ENCODE assay signal across 23 cellular contexts in genomic region chr17:65104541-65104940, GRCh38. TPM values are rescaled to one million over a fixed set of nuclear protein-coding genes. Genes with fewer than 3 reads are reported as not detected.
DNase-seq lines count a peak whose midpoint lies in the region; ATAC-seq, FAIRE-seq and TF ChIP-seq lines count a peak whose summit lies in the region.
"Had no signal": no experiment of that assay in that cellular context is flagged by ENCODE, and none has a peak within 500 bp of the region (broad histone marks: within the 10 kb centered on the region; RNA-seq: fewer than 3 reads in every experiment).

No MANE protein-coding gene starts in this region.

- no peaks in the 10 kb centered on the region for H3K9me2 ChIP-seq in DOHH2 (replicated peaks; ENCODE audit: control insufficient read depth, low read length)

- no peak for ATAC-seq in RWPE2 (ENCODE audit: low read depth)
- no peak for ATAC-seq in foreskin keratinocyte
- no peak for ATAC-seq in HG03469 (IDR thresholded peaks at IDR 0.05; ENCODE audit: unreplicated experiment)
- ATAC-seq: CD8-positive, alpha-beta T cell; GM23338 had no signal

- H3K27ac ChIP-seq in DOHH2 (ENCODE audit: low read depth, low read length) (no peak overlapping the region), RWPE2 (ENCODE audit: poor library complexity, severe bottlenecking) (peak overlapping the region; percentile 38), esophagus muscularis mucosa (replicated peaks in 1 of 4) (peak overlapping the region; percentile 1 to 74 (median 45)), parathyroid adenoma (peak overlapping the region; percentile 94), foreskin keratinocyte (no peak overlapping the region), kidney (ENCODE audit: low read depth in 2 of 2, low read length in 2 of 2) (no peak overlapping the region)
- H3K27ac ChIP-seq: BLaER1, Peyer's patch had no signal

- TF ChIP-seq POLR2A in esophagus muscularis mucosa (IDR thresholded peaks at IDR 0.05; ENCODE audit: low read depth), result no peak

- intact Hi-C loops in esophagus muscularis mucosa (cut with DNase I) (loop anchor here (5.0 kb wide), 2 partner anchors 33 to 132 kb away; partner anchors contain the start of gene RGS9), kidney (cut with DNase I) (no loop called here)

- H3K9me3 ChIP-seq in DOHH2 (ENCODE audit: control insufficient read depth, insufficient read depth, low read length) (no peaks in the 10 kb centered on the region), RWPE2 (ENCODE audit: severe bottlenecking) (no peaks in the 10 kb centered on the region), esophagus muscularis mucosa (no peaks in the 10 kb centered on the region), parathyroid adenoma (ENCODE audit: control insufficient read depth, low read length) (no peaks in the 10 kb centered on the region), kidney (ENCODE audit: control insufficient read depth in 1 of 2, low read length in 2 of 2) (no peaks in the 10 kb centered on the region)
- H3K9me3 ChIP-seq: Peyer's patch had no signal

- H3K4me1 ChIP-seq in DOHH2 (ENCODE audit: control insufficient read depth, low read length) (peaks cover 43% of the 10 kb centered on the region), RWPE2 (ENCODE audit: insufficient read depth, poor library complexity, severe bottlenecking) (peaks cover 36% of the 10 kb centered on the region), esophagus muscularis mucosa (peaks cover 28 to 62% (median 58%) of the 10 kb centered on the region in 4 donors), parathyroid adenoma (peaks cover 48% of the 10 kb centered on the region), foreskin keratinocyte (peaks cover 24% of the 10 kb centered on the region), kidney (ENCODE audit: control insufficient read depth in 1 of 2, insufficient read depth in 1 of 2, low read depth in 1 of 2, low read length in 2 of 2) (peaks cover 9 to 15% of the 10 kb centered on the region in 2 donors)

- FAIRE-seq in kidney (lab: Jason Lieb, UNC), result no peak
- FAIRE-seq: A204.1 had no signal

- H3K9ac ChIP-seq in parathyroid adenoma (no peak overlapping the region), kidney (ENCODE audit: low read length in 2 of 2) (no peak overlapping the region)
- H3K9ac ChIP-seq: BLaER1 had no signal

- H4K20me1 ChIP-seq in DOHH2 (ENCODE audit: control insufficient read depth, insufficient read depth, low read depth, low read length), result no peaks in the 10 kb centered on the region
- H4K20me1 ChIP-seq: BLaER1 had no signal

- H3K36me3 ChIP-seq in DOHH2 (ENCODE audit: control insufficient read depth, low read length), result peaks cover 41% of the 10 kb centered on the region
- no peaks in the 10 kb centered on the region for H3K36me3 ChIP-seq in RWPE2 (ENCODE audit: low read depth)
- H3K36me3 ChIP-seq in esophagus muscularis mucosa, result no peaks in the 10 kb centered on the region
- H3K36me3 ChIP-seq in parathyroid adenoma (ENCODE audit: control insufficient read depth, insufficient read depth, low read length), result no peaks in the 10 kb centered on the region
- H3K36me3 ChIP-seq in kidney (ENCODE audit: control insufficient read depth in 1 of 2, insufficient read depth in 2 of 2, low read length in 2 of 2), result no peaks in the 10 kb centered on the region
- H3K36me3 ChIP-seq: BLaER1, Peyer's patch had no signal

- peak overlapping the region; percentile 41 for H3K4me2 ChIP-seq in DOHH2 (ENCODE audit: low read length)
- H3K4me2 ChIP-seq in parathyroid adenoma (ENCODE audit: low read length), result peak overlapping the region; percentile 13
- H3K4me2 ChIP-seq: BLaER1, GM23338 had no signal

- no peak for DNase-seq in RWPE2 (ENCODE audit: low spot score)
- DNase-seq in esophagus muscularis mucosa (ENCODE audit: extremely low spot score), result no peak
- DNase-seq in activated effector memory CD4-positive, alpha-beta T cell treated with Interleukin-2 at 50 U/mL for 16 hours, result no peak
- no peak for DNase-seq in foreskin keratinocyte
- no peak for DNase-seq in kidney
- DNase-seq: CD8-positive, alpha-beta T cell; DND-41; GF-D8; Karpas-422; NCI-H1105 treated with DMSO at 0.1 percent for 48 hours; NCI-H1694 treated with DMSO at 0.1 percent for 48 hours; NCI-H2107; NCI-H2227 treated with DMSO at 0.1 percent for 48 hours; NCI-H524; Peyer's patch; Right ventricle myocardium superior had no signal

- H3K27me3 ChIP-seq in DOHH2 (ENCODE audit: control insufficient read depth, low read length) (no peaks in the 10 kb centered on the region), RWPE2 (ENCODE audit: insufficient read depth, poor library complexity, severe bottlenecking) (no peaks in the 10 kb centered on the region), esophagus muscularis mucosa (no peaks in the 10 kb centered on the region), parathyroid adenoma (ENCODE audit: control insufficient read depth, insufficient read depth, low read length) (no peaks in the 10 kb centered on the region), foreskin keratinocyte (no peaks in the 10 kb centered on the region)
- H3K27me3 ChIP-seq: BLaER1, Peyer's patch had no signal

- peak overlapping the region; percentile 33 for H2AFZ ChIP-seq in parathyroid adenoma
- H2AFZ ChIP-seq: GM23338 had no signal

- H3K4me3 ChIP-seq in DOHH2 (ENCODE audit: low read length) (peak overlapping the region; percentile 22; the same call in 1 of the 2 replicates), RWPE2 (ENCODE audit: severe bottlenecking) (no peak overlapping the region), esophagus muscularis mucosa (no peak overlapping the region), parathyroid adenoma (ENCODE audit: low read depth, low read length) (no peak overlapping the region), kidney (ENCODE audit: low read length in 2 of 2) (no peak overlapping the region)
- H3K4me3 ChIP-seq: BLaER1, GM23338, Peyer's patch had no signal

- H3K79me2 ChIP-seq in DOHH2 (ENCODE audit: control insufficient read depth, low read length), result peaks cover 41% of the 10 kb centered on the region
- H3K79me2 ChIP-seq in parathyroid adenoma, result peaks cover 18% of the 10 kb centered on the region

- H3F3A ChIP-seq in DOHH2 (ENCODE audit: control insufficient read depth, insufficient read depth), result 0 out of 2 replicates have a peak, but pooled peaks cover under 1% of the 10 kb centered on the region

- no peak for TF ChIP-seq EP300 in esophagus muscularis mucosa (IDR thresholded peaks at IDR 0.05)

- TF ChIP-seq CTCF in DOHH2 (IDR thresholded peaks at IDR 0.05; ENCODE audit: low read depth, low read length, poor library complexity, severe bottlenecking) (no peak), RWPE2 (IDR thresholded peaks at IDR 0.05; ENCODE audit: poor library complexity, severe bottlenecking) (no peak), esophagus muscularis mucosa (IDR thresholded peaks at IDR 0.05) (no peak), parathyroid adenoma (IDR thresholded peaks at IDR 0.05) (no peak), foreskin keratinocyte (conservative IDR thresholded peaks at IDR 0.05) (no peak), kidney (IDR thresholded peaks at IDR 0.05; ENCODE audit: borderline replicate concordance, extremely low read depth, insufficient read depth) (no peak)

RNA-seq across cellular contexts. Expression of gene RGS9, which starts 32.6 kb away (rescaled TPM):
- total RNA-seq in esophagus muscularis mucosa, result 10 to 100 TPM; 22.4 to 58.6 (median 32.2) TPM
- total RNA-seq in foreskin keratinocyte, result 4.2 and 4.5 TPM in 2 replicates
- polyA plus RNA-seq in foreskin keratinocyte, result 5.0 and 6.4 TPM in 2 replicates
- 4.2 TPM for total RNA-seq in kidney
- polyA plus RNA-seq in kidney (ENCODE audit: insufficient read depth, low read depth, low replicate concordance), result 7.2 TPM
- total RNA-seq: HT-29 had no signal

RNA-seq across cellular contexts. Expression of gene GNA13, which starts 48.0 kb away (rescaled TPM):
- 10 to 100 TPM; 54.2 to 79.6 (median 69.2) TPM for total RNA-seq in esophagus muscularis mucosa
- 39.2 and 40.4 TPM in 2 replicates for total RNA-seq in foreskin keratinocyte
- 7.8 and 8.8 TPM in 2 replicates for polyA plus RNA-seq in foreskin keratinocyte
- total RNA-seq in kidney, result 45.0 TPM
- 10.9 TPM for polyA plus RNA-seq in kidney (ENCODE audit: insufficient read depth, low read depth, low replicate concordance)

Comparison
In these comparisons a context has a peak if more than half of its experiments do, and no peak if none do; other contexts are left out.
1. H3K27ac ChIP-seq: peak in RWPE2 (single experiment), esophagus muscularis mucosa (4 of 4) and parathyroid adenoma (single experiment); none in DOHH2 (single experiment), foreskin keratinocyte (single experiment) and kidney (0 of 2).